23 cellular contexts compared by ENCODE assay signal in the genomic region with DNA sequence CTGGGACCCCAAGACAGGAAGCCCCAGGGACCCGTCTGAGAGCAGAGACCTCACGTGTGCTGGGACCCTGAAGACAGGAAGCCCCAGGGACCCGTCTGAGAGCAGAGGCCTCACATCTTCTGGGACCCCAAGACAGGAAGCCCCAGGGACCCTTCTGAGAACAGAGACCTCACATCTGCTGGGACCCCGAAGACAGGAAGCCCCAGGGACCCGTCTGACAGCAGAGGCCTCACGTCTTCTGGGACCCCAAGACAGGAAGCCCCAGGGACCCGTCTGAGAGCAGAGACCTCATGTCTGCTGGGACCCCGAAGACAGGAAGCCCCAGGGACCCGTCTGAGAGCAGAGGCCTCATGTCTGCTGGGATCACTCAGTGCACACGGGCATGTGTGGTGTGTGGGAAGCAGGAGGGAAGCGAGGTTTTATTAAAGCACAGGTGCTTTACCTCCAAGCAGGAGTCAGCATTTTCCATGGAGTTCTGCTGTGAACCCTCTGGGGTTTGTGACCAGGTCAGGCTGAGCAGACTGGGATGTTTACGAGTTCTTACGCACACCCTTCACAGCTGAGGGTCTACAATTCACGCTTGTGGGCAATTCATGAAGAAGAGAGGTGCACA.
"Had no signal": no experiment of that assay in that cellular context is flagged by ENCODE, and none has a peak within 500 bp of the region (broad histone marks: within the 10 kb centered on the region; RNA-seq: fewer than 3 reads in every experiment).

No MANE protein-coding gene starts in this region.

- H3K27me3 Mint-ChIP-seq: activated B cell treated with CpG ODN at 0.5 μM for 24 hours; activated naive CD4-positive, alpha-beta T cell treated with anti-CD3 and anti-CD28 coated beads, Interleukin-2, amount 50 U/mL, for 24 hours had no signal

- DNase-seq: activated B cell treated with CpG ODN at 0.5 μM for 24 hours; activated CD4-positive, alpha-beta T cell treated with anti-CD3 and anti-CD28 coated beads for 36 hours; activated CD4-positive, alpha-beta T cell treated with anti-CD3 and anti-CD28 coated beads, Interleukin-2, amount 50 U/mL, for 4 hours; activated T-cell treated with anti-CD3 and anti-CD28 coated beads, Interleukin-2, amount 50 U/mL, for 1 hour; adrenal gland; colonic mucosa; erythroblast; foreskin fibroblast; immature natural killer cell; left ventricle myocardium superior; mammary epithelial cell; midbrain; pancreas; psoas muscle; spleen; stimulated activated CD4-positive, alpha-beta T cell treated with anti-CD3 and anti-CD28 coated beads, Interleukin-4, amount 100 ng/mL, for 1 hour; T-helper 9 cell; testis; upper lobe of left lung had no signal

- H3K9me3 Mint-ChIP-seq: activated B cell treated with CpG ODN at 0.5 μM for 24 hours had no signal

- H3K36me3 Mint-ChIP-seq: immature natural killer cell had no signal

- H3K4me3 ChIP-seq: adrenal gland, colonic mucosa, pancreas, psoas muscle, right atrium auricular region, spleen, testis, upper lobe of left lung had no signal

- H3K27me3 ChIP-seq: adrenal gland, colonic mucosa, pancreas, right atrium auricular region, testis, upper lobe of left lung had no signal

- H3K27ac ChIP-seq: adrenal gland, colonic mucosa, pancreas, psoas muscle, right atrium auricular region, spleen, testis, upper lobe of left lung had no signal

- H3K4me3 Mint-ChIP-seq: activated B cell treated with CpG ODN at 0.5 μM for 24 hours; activated CD4-positive, alpha-beta T cell treated with anti-CD3 and anti-CD28 coated beads for 36 hours; activated naive CD4-positive, alpha-beta T cell treated with anti-CD3 and anti-CD28 coated beads, Interleukin-2, amount 50 U/mL, for 24 hours; central memory CD8-positive, alpha-beta T cell; immature natural killer cell; nephron had no signal

- H3K36me3 ChIP-seq: adrenal gland, colonic mucosa, pancreas, right atrium auricular region, spleen, upper lobe of left lung had no signal

- H3K9me3 ChIP-seq: adrenal gland, colonic mucosa, pancreas, psoas muscle, testis had no signal

- H3K4me1 Mint-ChIP-seq: nephron had no signal

- H3K27ac Mint-ChIP-seq: activated B cell treated with CpG ODN at 0.5 μM for 24 hours; activated CD4-positive, alpha-beta T cell treated with anti-CD3 and anti-CD28 coated beads for 36 hours; nephron had no signal

- ATAC-seq: activated CD4-positive, alpha-beta T cell treated with anti-CD3 and anti-CD28 coated beads for 36 hours; left ventricle myocardium superior; pancreas; psoas muscle had no signal

- H3K4me1 ChIP-seq: adrenal gland, colonic mucosa, pancreas, psoas muscle, right atrium auricular region, testis, upper lobe of left lung had no signal
